In the genomic region with DNA sequence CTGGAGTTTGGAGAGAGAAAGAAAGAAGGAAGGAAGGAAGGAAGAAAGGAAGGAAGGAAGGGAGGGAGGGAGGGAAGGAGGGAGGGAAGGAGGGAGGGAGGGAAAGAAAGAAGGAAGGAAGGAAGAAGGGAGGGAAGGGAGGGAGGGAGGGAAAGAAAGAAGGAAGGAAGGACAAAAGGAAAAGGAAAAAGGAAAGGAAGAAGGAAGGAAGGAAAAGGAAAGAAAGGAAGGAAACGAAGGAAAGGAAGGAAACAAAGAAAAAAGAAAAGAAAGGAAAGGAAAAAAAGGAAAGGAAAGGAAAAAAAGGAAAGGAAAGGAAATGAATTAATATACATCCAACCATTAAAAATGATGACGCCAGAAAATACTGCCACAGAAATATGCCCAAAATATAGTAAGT, we compare ENCODE assay signal across 9 cellular contexts. TPM values are rescaled to one million over a fixed set of nuclear protein-coding genes. Genes with fewer than 3 reads are reported as not detected.
"Had no signal": no experiment of that assay in that cellular context is flagged by ENCODE, and none has a peak within 500 bp of the region (broad histone marks: within the 10 kb centered on the region; RNA-seq: fewer than 3 reads in every experiment).

No MANE protein-coding gene starts in this region.

- H3K4me3 ChIP-seq: GM12878 had no signal

- FAIRE-seq: G401.6, GM12878, GM12891, GM12892, GM18507, GM19239 had no signal

- DNase-seq: GDM1, GF-D8 had no signal

- ATAC-seq: GM12878 had no signal

RNA-seq across cellular contexts. Expression of a gene that starts 18.7 kb away (rescaled TPM):
- total RNA-seq: G401, GM12878 had no signal
- polyA plus RNA-seq: GM12878 had no signal

RNA-seq across cellular contexts. Expression of a gene that starts 27.4 kb away (rescaled TPM):
- total RNA-seq: G401, GM12878 had no signal
- polyA plus RNA-seq: GM12878 had no signal
